In genomic region chr20:62805365-62805710, GRCh38 we compare ENCODE assay signal across 1 cellular context.
TF ChIP-seq lines count a peak whose summit lies in the region.

No MANE protein-coding gene starts in this region.

TF ChIP-seq in HepG2, 621 proteins besides CTCF, POLR2A, EP300 and RAD21 (continued from another document and continues in another):
- TF ChIP-seq NKX3-1 (CRISPR knock-in tag; IDR thresholded peaks at IDR 0.05) (no peak), DMTF1 (CRISPR knock-in tag; IDR thresholded peaks at IDR 0.05) (no peak), ETV5 (CRISPR knock-in tag; IDR thresholded peaks at IDR 0.05; ENCODE audit: borderline replicate concordance) (no peak), ZNF7 (CRISPR knock-in tag; IDR thresholded peaks at IDR 0.05) (no peak), AKNA (CRISPR knock-in tag; IDR thresholded peaks at IDR 0.05; ENCODE audit: borderline replicate concordance) (no peak), ARNT2 (CRISPR knock-in tag; IDR thresholded peaks at IDR 0.05; ENCODE audit: low read depth) (peak; percentile 6; the same call in 1 of the 2 replicates), HOXA5 (CRISPR knock-in tag; IDR thresholded peaks at IDR 0.05) (no peak), ZNF768 (CRISPR knock-in tag; IDR thresholded peaks at IDR 0.05) (no peak), ZKSCAN5 (CRISPR knock-in tag; IDR thresholded peaks at IDR 0.05) (0 out of 2 replicates have a peak, but pooled peaks have one; percentile 27), XBP1 (CRISPR knock-in tag; IDR thresholded peaks at IDR 0.05) (no peak), SATB2 (CRISPR knock-in tag; IDR thresholded peaks at IDR 0.05) (no peak), ZNF225 (CRISPR knock-in tag; IDR thresholded peaks at IDR 0.05) (no peak), TEF (CRISPR knock-in tag; IDR thresholded peaks at IDR 0.05) (no peak), TERF1 (CRISPR knock-in tag; IDR thresholded peaks at IDR 0.05) (peak; percentile 69; the same call in 1 of the 2 replicates), GTF2F1 (IDR thresholded peaks at IDR 0.05; ENCODE audit: low read length) (no peak), ZNF577 (CRISPR knock-in tag; IDR thresholded peaks at IDR 0.05; ENCODE audit: borderline replicate concordance, low read depth) (no peak), ATF7-NPFF (CRISPR knock-in tag; IDR thresholded peaks at IDR 0.05; ENCODE audit: low read depth) (no peak; the same call in 1 of the 2 replicates), ZNF615 (CRISPR knock-in tag; IDR thresholded peaks at IDR 0.05; ENCODE audit: borderline replicate concordance) (no peak), ZNF780A (CRISPR knock-in tag; IDR thresholded peaks at IDR 0.05) (no peak), ZNF792 (CRISPR knock-in tag; IDR thresholded peaks at IDR 0.05) (no peak), TCF7 (IDR thresholded peaks at IDR 0.05; ENCODE audit: low read depth) (no peak), GLI4 (CRISPR knock-in tag; IDR thresholded peaks at IDR 0.05; ENCODE audit: borderline replicate concordance) (no peak), ZSCAN29 (CRISPR knock-in tag; conservative IDR thresholded peaks at IDR 0.05) (no peak), NAIF1 (CRISPR knock-in tag; IDR thresholded peaks at IDR 0.05; ENCODE audit: borderline replicate concordance) (0 out of 2 replicates have a peak, but pooled peaks have one; percentile 11), MBNL3 (CRISPR knock-in tag; conservative IDR thresholded peaks at IDR 0.05) (no peak), ZNF230 (CRISPR knock-in tag; IDR thresholded peaks at IDR 0.05) (no peak), ATF4 (CRISPR knock-in tag; IDR thresholded peaks at IDR 0.05) (no peak), E2F2 (CRISPR knock-in tag; IDR thresholded peaks at IDR 0.05; ENCODE audit: borderline replicate concordance) (no peak), ZSCAN25 (CRISPR knock-in tag; IDR thresholded peaks at IDR 0.05) (no peak), NFAT5 (CRISPR knock-in tag; IDR thresholded peaks at IDR 0.05) (no peak), HDAC6 (IDR thresholded peaks at IDR 0.05; ENCODE audit: low read depth, low read length) (no peak), ZNF552 (CRISPR knock-in tag; IDR thresholded peaks at IDR 0.05; ENCODE audit: borderline replicate concordance) (no peak), HINFP (CRISPR knock-in tag; IDR thresholded peaks at IDR 0.05; ENCODE audit: low read depth) (no peak), CCAR2 (optimal IDR thresholded peaks at IDR 0.05; ENCODE audit: low read depth, low read length) (no peak), LBX2 (CRISPR knock-in tag; IDR thresholded peaks at IDR 0.05; ENCODE audit: borderline replicate concordance) (no peak), STAT6 (CRISPR knock-in tag; IDR thresholded peaks at IDR 0.05; ENCODE audit: borderline replicate concordance) (0 out of 2 replicates have a peak, but pooled peaks have one; percentile 1), ZNF556 (CRISPR knock-in tag; IDR thresholded peaks at IDR 0.05; ENCODE audit: borderline replicate concordance) (no peak), ZNF558 (CRISPR knock-in tag; IDR thresholded peaks at IDR 0.05; ENCODE audit: borderline replicate concordance) (no peak)
